ENCODE assay signal across 9 cellular contexts in the genomic region with DNA sequence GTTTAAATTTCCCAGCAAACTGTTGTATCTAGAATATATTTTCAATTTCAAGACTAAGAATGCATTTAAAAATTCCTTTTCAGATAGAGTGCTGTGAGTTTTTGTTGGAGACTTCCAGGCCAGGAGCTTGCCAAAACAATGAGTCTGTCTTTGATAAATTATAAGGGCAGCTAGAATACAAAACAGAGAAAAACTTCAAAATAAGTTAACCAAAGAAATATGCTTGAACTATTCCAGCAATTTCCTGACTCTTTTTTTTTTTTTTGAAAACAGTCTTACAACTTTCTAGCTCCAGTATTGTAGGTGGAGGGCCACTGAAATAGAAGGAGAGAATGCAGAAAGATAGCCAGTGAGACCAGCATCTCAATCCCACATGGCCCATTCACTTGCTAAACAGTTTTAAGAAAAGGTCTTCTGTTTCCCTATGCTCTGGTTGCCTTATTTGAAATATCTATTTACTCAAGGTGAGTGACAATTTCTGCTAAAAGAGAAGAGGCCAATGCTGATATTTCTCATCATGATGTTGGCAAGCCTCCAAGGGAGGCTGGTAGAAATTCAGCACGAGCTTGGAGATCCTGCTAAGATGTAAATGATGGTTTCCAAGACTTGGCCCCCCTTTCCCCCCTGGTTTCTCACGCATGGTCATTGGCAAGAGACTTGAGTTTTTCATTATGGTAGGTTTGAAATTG.
DNase-seq lines count a peak whose midpoint lies in the region; ATAC-seq and TF ChIP-seq lines count a peak whose summit lies in the region.
"Had no signal": no experiment of that assay in that cellular context is flagged by ENCODE, and none has a peak within 500 bp of the region (broad histone marks: within the 10 kb centered on the region; RNA-seq: fewer than 3 reads in every experiment).

No MANE protein-coding gene starts in this region.

- no peaks in the 10 kb centered on the region for H3K27me3 Mint-ChIP-seq in central memory CD8-positive, alpha-beta T cell

- peak overlapping the region; percentile 67 for H3K27ac Mint-ChIP-seq in central memory CD8-positive, alpha-beta T cell (ENCODE audit: low read depth)

- H3K4me1 ChIP-seq in HUES48 (ENCODE audit: control insufficient read depth, insufficient read depth, low read length) (peaks cover 19% of the 10 kb centered on the region), muscle layer of duodenum (ENCODE audit: control insufficient read depth in 1 of 2, insufficient read depth in 2 of 2, low read length in 2 of 2) (peaks cover 5 to 7% of the 10 kb centered on the region in 2 donors)

- H3K36me3 ChIP-seq in HUES48 (ENCODE audit: control insufficient read depth, insufficient read depth, low read length) (no peaks in the 10 kb centered on the region), muscle layer of duodenum (ENCODE audit: control insufficient read depth in 1 of 2, insufficient read depth in 2 of 2, low read length in 2 of 2) (peaks cover 0 to 8% of the 10 kb centered on the region in 2 donors)

- peak overlapping the region; percentile 9; the same call in 1 of the 2 replicates for H3K9ac ChIP-seq in HUES48 (ENCODE audit: low read depth, low read length)

- no peaks in the 10 kb centered on the region for H3K9me3 Mint-ChIP-seq in central memory CD8-positive, alpha-beta T cell

- H3K27ac ChIP-seq in HUES48 (ENCODE audit: low read depth, low read length) (peak overlapping the region; percentile 75), muscle layer of duodenum (ENCODE audit: low read length) (peak overlapping the region; percentile 26)

- H3K4me3 ChIP-seq in AG09309 (ENCODE audit: control insufficient read depth, low read depth, low read length) (no peak overlapping the region), HUES48 (ENCODE audit: low read depth, low read length) (no peak overlapping the region), muscle layer of duodenum (ENCODE audit: low read depth in 1 of 2, low read length in 2 of 2) (no peak overlapping the region)

- peak; percentile 70 for DNase-seq in AG09309 (ENCODE audit: low read depth)
- DNase-seq in central memory CD8-positive, alpha-beta T cell (ENCODE audit: low spot score in 2 of 2): no peak
- DNase-seq in putamen (ENCODE audit: low spot score): no peak
- DNase-seq in stimulated activated CD4-positive, alpha-beta T cell treated with anti-CD3 and anti-CD28 coated beads, Interleukin-15, amount 100 ng/mL, for 24 hours: no peak
- DNase-seq: NCI-H524 had no signal

- peaks cover 4% of the 10 kb centered on the region for H3K9me3 ChIP-seq in HUES48 (ENCODE audit: control insufficient read depth, insufficient read depth, low read length)
- H3K9me3 ChIP-seq in muscle layer of duodenum (ENCODE audit: control insufficient read depth in 1 of 2, low read length in 2 of 2): no peaks in the 10 kb centered on the region

- TF ChIP-seq CTCF in AG09309 (IDR thresholded peaks at IDR 0.05; ENCODE audit: control insufficient read depth, insufficient read depth, low read depth, low read length, missing control alignments): no peak

- H3K4me3 Mint-ChIP-seq in central memory CD8-positive, alpha-beta T cell: no peak overlapping the region

- no peak for ATAC-seq in central memory CD8-positive, alpha-beta T cell (replicated peaks; ENCODE audit: extremely low read depth, poor library complexity, severe bottlenecking)
- no peak for ATAC-seq in GM19395 (IDR thresholded peaks at IDR 0.05; ENCODE audit: unreplicated experiment)
- no peak for ATAC-seq in activated CD4-positive, CD25-positive, alpha-beta regulatory T cell treated with anti-CD3 and anti-CD28 coated beads, Interleukin-2, amount 50 U/mL, for 24 hours

- H3K36me3 Mint-ChIP-seq in central memory CD8-positive, alpha-beta T cell (ENCODE audit: insufficient read depth): peaks cover 26% of the 10 kb centered on the region

- H3K27me3 ChIP-seq in HUES48 (ENCODE audit: control insufficient read depth, insufficient read depth, low read length): no peaks in the 10 kb centered on the region
- no peaks in the 10 kb centered on the region for H3K27me3 ChIP-seq in muscle layer of duodenum (ENCODE audit: low read depth, low read length)

- peaks cover 41% of the 10 kb centered on the region for H3K4me1 Mint-ChIP-seq in central memory CD8-positive, alpha-beta T cell
